ENCODE assay signal across 15 cellular contexts in the genomic region with DNA sequence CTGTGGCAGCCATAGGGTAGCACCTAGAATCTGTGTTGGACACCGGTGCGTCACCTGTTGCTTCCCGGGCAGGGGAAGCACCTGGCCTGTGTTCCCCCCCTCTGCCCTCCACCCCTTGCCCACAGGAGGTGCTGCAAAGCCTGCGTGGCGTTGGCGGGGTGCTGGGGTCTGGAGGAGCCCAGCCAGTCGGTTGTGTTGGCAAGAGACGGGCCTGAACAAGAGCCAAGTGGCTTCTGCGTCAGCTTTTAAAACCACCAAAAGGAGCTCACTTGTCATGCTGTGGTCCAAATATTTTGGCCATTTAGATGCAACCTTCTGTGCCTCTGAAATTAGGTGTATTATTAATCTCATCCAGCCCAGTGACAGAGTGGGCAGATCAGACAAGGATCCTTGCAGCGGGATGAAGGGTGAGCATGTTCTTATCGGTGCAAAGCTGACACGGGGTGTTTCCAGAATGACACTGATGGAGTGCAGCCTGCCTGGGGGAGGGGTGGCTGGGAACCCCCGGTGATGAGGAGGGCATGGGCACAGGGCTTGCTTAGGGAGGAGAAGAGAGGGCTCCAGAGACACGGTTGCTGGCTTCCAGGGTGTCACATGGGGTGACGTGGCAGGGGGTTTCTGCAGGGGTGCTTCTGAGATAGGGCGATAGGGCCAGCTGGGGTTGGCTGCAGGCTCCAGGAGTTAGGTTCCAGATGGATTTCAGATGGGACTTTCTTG. TPM values are rescaled to one million over a fixed set of nuclear protein-coding genes. Genes with fewer than 3 reads are reported as not detected.
DNase-seq lines count a peak whose midpoint lies in the region; ATAC-seq, FAIRE-seq and TF ChIP-seq lines count a peak whose summit lies in the region.
"Had no signal": no experiment of that assay in that cellular context is flagged by ENCODE, and none has a peak within 500 bp of the region (broad histone marks: within the 10 kb centered on the region; RNA-seq: fewer than 3 reads in every experiment).

No MANE protein-coding gene starts in this region.

- no peak overlapping the region for H3K4me3 Mint-ChIP-seq in stimulated activated naive CD8-positive, alpha-beta T cell treated with anti-CD3 and anti-CD28 coated beads, Interleukin-15, amount 100 ng/mL, for 72 hours
- H3K4me3 Mint-ChIP-seq: activated T-cell treated with anti-CD3 and anti-CD28 coated beads, Interleukin-2, amount 50 U/mL, for 72 hours had no signal

- peak overlapping the region in 1 of 2 donors; percentile 7 for H3K27ac Mint-ChIP-seq in stimulated activated naive CD8-positive, alpha-beta T cell treated with anti-CD3 and anti-CD28 coated beads, Interleukin-15, amount 100 ng/mL, for 72 hours
- H3K27ac Mint-ChIP-seq: activated T-cell treated with anti-CD3 and anti-CD28 coated beads, Interleukin-2, amount 50 U/mL, for 72 hours had no signal

- no peaks in the 10 kb centered on the region for H3K4me1 Mint-ChIP-seq in stimulated activated naive CD8-positive, alpha-beta T cell treated with anti-CD3 and anti-CD28 coated beads, Interleukin-15, amount 100 ng/mL, for 72 hours

- H3K9me3 Mint-ChIP-seq in stimulated activated naive CD8-positive, alpha-beta T cell treated with anti-CD3 and anti-CD28 coated beads, Interleukin-15, amount 100 ng/mL, for 72 hours = peaks cover 0 to 8% of the 10 kb centered on the region in 2 donors

- intact Hi-C loops in body of pancreas (cut with DNase I) = no loop called here
- intact Hi-C loops in left lung (cut with DNase I) = no loop called here

- DNase-seq in stimulated activated naive CD8-positive, alpha-beta T cell treated with anti-CD3 and anti-CD28 coated beads, Interleukin-15, amount 100 ng/mL, for 72 hours = no peak
- DNase-seq in stimulated activated naive CD8-positive, alpha-beta T cell treated with anti-CD3 and anti-CD28 coated beads, Interleukin-15, Interleukin-2, amounts not matched to agents 100 U/mL and 50 U/mL, for 24 hours = no peak
- peak in 2 of 4 donors; percentile 43 to 55 for DNase-seq in body of pancreas
- DNase-seq in left lung = peak; percentile 34 to 72
- no peak for DNase-seq in NCI-H187 treated with DMSO at 0.1 percent for 48 hours (lab: John Stamatoyannopoulos, UW)
- no peak for DNase-seq in H54 (ENCODE audit: insufficient read length, low spot score)
- no peak for DNase-seq in T1000 (lab: John Stamatoyannopoulos, UW)
- DNase-seq: activated T-cell treated with anti-CD3 and anti-CD28 coated beads, Interleukin-2, amount 50 U/mL, for 72 hours; GDM1 had no signal

- H3K9me3 ChIP-seq in body of pancreas (no peaks in the 10 kb centered on the region), left lung (no peaks in the 10 kb centered on the region)

- H3K27me3 Mint-ChIP-seq in stimulated activated naive CD8-positive, alpha-beta T cell treated with anti-CD3 and anti-CD28 coated beads, Interleukin-15, amount 100 ng/mL, for 72 hours = peaks cover 27% of the 10 kb centered on the region

- no peak overlapping the region for H3K4me3 ChIP-seq in body of pancreas
- H3K4me3 ChIP-seq in left lung = no peak overlapping the region
- H3K4me3 ChIP-seq: esophagus muscularis mucosa had no signal

- TF ChIP-seq POLR2A in body of pancreas (IDR thresholded peaks at IDR 0.05) = no peak
- TF ChIP-seq POLR2A in H54 (IDR thresholded peaks at IDR 0.05; ENCODE audit: low read depth, low read length) = no peak

- H3K27ac ChIP-seq in body of pancreas (no peak overlapping the region), left lung (no peak overlapping the region)
- H3K27ac ChIP-seq: esophagus muscularis mucosa, KMS-11 had no signal

- no peak for FAIRE-seq in H54 (lab: Jason Lieb, UNC)
- FAIRE-seq: bronchial epithelial cell, RCC 7860 had no signal

- H3K36me3 ChIP-seq in body of pancreas (replicated peaks in 1 of 2; ENCODE audit: insufficient read depth in 1 of 2, low read depth in 2 of 2) (no peaks in the 10 kb centered on the region), left lung (no peaks in the 10 kb centered on the region)
- H3K36me3 ChIP-seq: esophagus muscularis mucosa had no signal

- no peaks in the 10 kb centered on the region for H3K27me3 ChIP-seq in body of pancreas
- H3K27me3 ChIP-seq in left lung = no peaks in the 10 kb centered on the region
- H3K27me3 ChIP-seq: esophagus muscularis mucosa had no signal

- 8 to 14% methylated on average over 12 to 16 of the region's 16 CpGs for WGBS in body of pancreas, 2 donors

- TF ChIP-seq CTCF in body of pancreas (IDR thresholded peaks at IDR 0.05) (no peak), left lung (IDR thresholded peaks at IDR 0.05) (no peak)

- ATAC-seq in stimulated activated naive CD8-positive, alpha-beta T cell treated with anti-CD3 and anti-CD28 coated beads, Interleukin-15, amount 100 ng/mL, for 72 hours = peak; percentile 33
- no peak for ATAC-seq in stimulated activated naive CD8-positive, alpha-beta T cell treated with anti-CD3 and anti-CD28 coated beads, Interleukin-15, Interleukin-2, amounts not matched to agents 100 U/mL and 50 U/mL, for 24 hours
- ATAC-seq in body of pancreas (peak; percentile 25), left lung (no peak), GM21528 (IDR thresholded peaks at IDR 0.05; ENCODE audit: low FRiP score, unreplicated experiment) (no peak)
- ATAC-seq: activated T-cell treated with anti-CD3 and anti-CD28 coated beads, Interleukin-2, amount 50 U/mL, for 72 hours; left colon had no signal

- H3K4me1 ChIP-seq in body of pancreas (peaks cover 14% of the 10 kb centered on the region), left lung (peaks cover 0 to 3% of the 10 kb centered on the region in 2 donors)

RNA-seq across cellular contexts. Expression of gene RXRA, which starts 9.7 kb away (rescaled TPM):
- total RNA-seq in body of pancreas (10 to 100 TPM; 31.4 to 41.9 TPM), left lung (10 to 100 TPM; 56.7 to 79.5 TPM)

Comparison
In these comparisons a context has a peak if more than half of its experiments do, and no peak if none do; other contexts are left out.
1. ATAC-seq: peak in stimulated activated naive CD8-positive, alpha-beta T cell treated with anti-CD3 and anti-CD28 coated beads, Interleukin-15, amount 100 ng/mL, for 72 hours (single experiment) and body of pancreas (single experiment); none in stimulated activated naive CD8-positive, alpha-beta T cell treated with anti-CD3 and anti-CD28 coated beads, Interleukin-15, Interleukin-2, amounts not matched to agents 100 U/mL and 50 U/mL, for 24 hours (single experiment), left lung (single experiment) and GM21528 (single experiment).
2. DNase-seq: peak in left lung (2 of 2); none in stimulated activated naive CD8-positive, alpha-beta T cell treated with anti-CD3 and anti-CD28 coated beads, Interleukin-15, amount 100 ng/mL, for 72 hours (0 of 2), stimulated activated naive CD8-positive, alpha-beta T cell treated with anti-CD3 and anti-CD28 coated beads, Interleukin-15, Interleukin-2, amounts not matched to agents 100 U/mL and 50 U/mL, for 24 hours (single experiment), NCI-H187 treated with DMSO at 0.1 percent for 48 hours (single experiment), H54 (single experiment) and T1000 (single experiment).